Comparison of ENCODE assay signal across 9 cellular contexts in genomic region chr7:157318015-157318706, GRCh38. TPM values are rescaled to one million over a fixed set of nuclear protein-coding genes. Genes with fewer than 3 reads are reported as not detected.
DNase-seq lines count a peak whose midpoint lies in the region; ATAC-seq and TF ChIP-seq lines count a peak whose summit lies in the region.
"Had no signal": no experiment of that assay in that cellular context is flagged by ENCODE, and none has a peak within 500 bp of the region (broad histone marks: within the 10 kb centered on the region; RNA-seq: fewer than 3 reads in every experiment).

No MANE protein-coding gene starts in this region.

- H3K27ac Mint-ChIP-seq in CD14-positive monocyte: peak overlapping the region; percentile 76 to 90 (median 86)
- H3K27ac Mint-ChIP-seq: activated naive CD8-positive, alpha-beta T cell had no signal

- H3K79me2 ChIP-seq in smooth muscle cell (ENCODE audit: low read depth): no peaks in the 10 kb centered on the region

- H3K4me3 ChIP-seq in HUES48 (ENCODE audit: low read depth, low read length) (no peak overlapping the region), breast epithelium (no peak overlapping the region), smooth muscle cell (no peak overlapping the region)

- peak; percentile 76 for ATAC-seq in GM21381 (IDR thresholded peaks at IDR 0.05; ENCODE audit: unreplicated experiment)

- peaks cover 18% of the 10 kb centered on the region for H3K4me1 Mint-ChIP-seq in CD14-positive monocyte

- H3K9me3 Mint-ChIP-seq in CD14-positive monocyte: no peaks in the 10 kb centered on the region

- no peak overlapping the region for H3K9ac ChIP-seq in HUES48 (ENCODE audit: low read depth, low read length)
- H3K9ac ChIP-seq in smooth muscle cell (ENCODE audit: low read depth): no peak overlapping the region

- no peak for TF ChIP-seq POLR2A in breast epithelium (IDR thresholded peaks at IDR 0.05)

- H3K36me3 Mint-ChIP-seq in CD14-positive monocyte: no peaks in the 10 kb centered on the region
- H3K36me3 Mint-ChIP-seq: activated naive CD8-positive, alpha-beta T cell had no signal

- no peak for TF ChIP-seq CTCF in CD14-positive monocyte (IDR thresholded peaks at IDR 0.05)
- no peak for TF ChIP-seq CTCF in breast epithelium (IDR thresholded peaks at IDR 0.05)
- no peak for TF ChIP-seq CTCF in smooth muscle cell (IDR thresholded peaks at IDR 0.05; ENCODE audit: borderline replicate concordance, insufficient read depth, poor library complexity, severe bottlenecking)

- H3K9me3 ChIP-seq in HUES48 (ENCODE audit: control insufficient read depth, insufficient read depth, low read length) (no peaks in the 10 kb centered on the region), breast epithelium (no peaks in the 10 kb centered on the region), smooth muscle cell (replicated peaks; ENCODE audit: low read depth) (no peaks in the 10 kb centered on the region)

- H3K36me3 ChIP-seq in HUES48 (ENCODE audit: control insufficient read depth, insufficient read depth, low read length) (no peaks in the 10 kb centered on the region), breast epithelium (no peaks in the 10 kb centered on the region), smooth muscle cell (ENCODE audit: low read depth) (no peaks in the 10 kb centered on the region)

- no peaks in the 10 kb centered on the region for H3F3A ChIP-seq in smooth muscle cell (ENCODE audit: low read depth)

- WGBS in smooth muscle cell (ENCODE audit: low lambda C conversion rate): 68% methylated on average over 14 of the region's 14 CpGs

- H2AFZ ChIP-seq in smooth muscle cell (ENCODE audit: low read depth): peak overlapping the region; percentile 82

- peaks cover 0 to 1% (median 0%) of the 10 kb centered on the region in 3 donors for H3K27me3 Mint-ChIP-seq in CD14-positive monocyte (ENCODE audit: low read depth in 3 of 3)
- H3K27me3 Mint-ChIP-seq: activated naive CD8-positive, alpha-beta T cell had no signal

- H3K4me3 Mint-ChIP-seq in CD14-positive monocyte: peak overlapping the region; percentile 69 to 84
- H3K4me3 Mint-ChIP-seq: activated naive CD8-positive, alpha-beta T cell had no signal

- H3K27ac ChIP-seq in HUES48 (ENCODE audit: low read depth, low read length) (peak overlapping the region; percentile 17), breast epithelium (peak overlapping the region; percentile 85 to 87), smooth muscle cell (ENCODE audit: low read depth) (peak overlapping the region; percentile 71)

- H3K4me2 ChIP-seq in smooth muscle cell: no peak overlapping the region

- H3K27me3 ChIP-seq in HUES48 (ENCODE audit: control insufficient read depth, insufficient read depth, low read length) (no peaks in the 10 kb centered on the region), breast epithelium (no peaks in the 10 kb centered on the region), smooth muscle cell (ENCODE audit: low read depth) (no peaks in the 10 kb centered on the region)

- H3K4me1 ChIP-seq in HUES48 (ENCODE audit: control insufficient read depth, insufficient read depth, low read length) (peaks cover 14% of the 10 kb centered on the region; the same call in 1 of the 2 replicates), breast epithelium (peaks cover 0 to 3% of the 10 kb centered on the region in 2 donors), smooth muscle cell (ENCODE audit: low read depth) (peaks cover 6% of the 10 kb centered on the region)

- DNase-seq in CD14-positive monocyte (ENCODE audit: low spot score): peak; percentile 71
- DNase-seq in breast epithelium (ENCODE audit: low spot score in 2 of 2): peak; percentile 68 to 70
- DNase-seq in smooth muscle cell (lab: John Stamatoyannopoulos, UW; ENCODE audit: unreplicated experiment): no peak
- no peak for DNase-seq in ecto neural progenitor cell (ENCODE audit: low spot score)
- no peak for DNase-seq in NCI-H1694 treated with DMSO at 0.1 percent for 48 hours (lab: John Stamatoyannopoulos, UW)
- no peak for DNase-seq in NCI-H1694 (lab: John Stamatoyannopoulos, UW)

- intact Hi-C loops in CD14-positive monocyte (cut with micrococcal nuclease): no loop called here
- intact Hi-C loops in breast epithelium (cut with DNase I; ENCODE audit: low total_unique reads): no loop called here

- no peaks in the 10 kb centered on the region for H4K20me1 ChIP-seq in smooth muscle cell (ENCODE audit: low read depth)

RNA-seq across cellular contexts. Expression of gene DNAJB6, which starts 18.6 kb away (rescaled TPM):
- 100 to 1,000 TPM; 116 to 117 TPM for polyA plus RNA-seq in CD14-positive monocyte
- 100 to 1,000 TPM in 2 of 3 donors, 10 to 100 TPM in 1; 73.8 to 136 (median 101) TPM for total RNA-seq in breast epithelium
- 104 and 111 TPM in 2 replicates for total RNA-seq in smooth muscle cell
- 103 and 140 TPM in 2 replicates for polyA plus RNA-seq in smooth muscle cell

Comparison
In these comparisons a context has a peak if more than half of its experiments do, and no peak if none do; other contexts are left out.
1. DNase-seq: peak in CD14-positive monocyte (single experiment) and breast epithelium (2 of 2); none in smooth muscle cell (single experiment), ecto neural progenitor cell (single experiment), NCI-H1694 treated with DMSO at 0.1 percent for 48 hours (single experiment) and NCI-H1694 (single experiment).
2. H3K27ac ChIP-seq: peak in every context shown above with its lines; median percentile 86 in breast epithelium; 71 in smooth muscle cell; 17 in HUES48.